ENCODE assay signal across 23 cellular contexts in genomic region chr6:166462461-166463135, GRCh38.
"Had no signal": no experiment of that assay in that cellular context is flagged by ENCODE, and none has a peak within 500 bp of the region (broad histone marks: within the 10 kb centered on the region; RNA-seq: fewer than 3 reads in every experiment).

No MANE protein-coding gene starts in this region.

- H3K9me3 ChIP-seq: ascending aorta, gastrocnemius medialis, left ventricle myocardium inferior, mucosa of descending colon, neutrophil, suprapubic skin, transverse colon had no signal

- H3K4me3 ChIP-seq: ascending aorta, coronary artery, gastrocnemius medialis, heart left ventricle, left ventricle myocardium inferior, mucosa of descending colon, spleen, suprapubic skin, transverse colon had no signal

- ATAC-seq: activated T-cell treated with anti-CD3 and anti-CD28 coated beads, Interleukin-2, amount 50 U/mL, for 4 hours; esophagus mucosa; gastrocnemius medialis; mucosa of descending colon; naive thymus-derived CD8-positive, alpha-beta T cell had no signal

- H3K27ac Mint-ChIP-seq: activated naive CD4-positive, alpha-beta T cell treated with anti-CD3 and anti-CD28 coated beads, Interleukin-2, amount 10 ng/mL, durations not matched to agents 7 days and 5 days; T-cell had no signal

- H3K27me3 Mint-ChIP-seq: naive thymus-derived CD8-positive, alpha-beta T cell; T-cell had no signal

- H2AFZ ChIP-seq: parathyroid adenoma had no signal

- H3K79me2 ChIP-seq: parathyroid adenoma had no signal

- H3K36me3 Mint-ChIP-seq: activated naive CD4-positive, alpha-beta T cell treated with anti-CD3 and anti-CD28 coated beads, Interleukin-2, amount 10 ng/mL, durations not matched to agents 7 days and 5 days had no signal

- H3K9ac ChIP-seq: parathyroid adenoma had no signal

- H3K9me3 Mint-ChIP-seq: activated naive CD4-positive, alpha-beta T cell treated with anti-CD3 and anti-CD28 coated beads, Interleukin-2, amount 10 ng/mL, durations not matched to agents 7 days and 5 days had no signal

- H3K27ac ChIP-seq: ascending aorta, coronary artery, gastrocnemius medialis, heart left ventricle, left ventricle myocardium inferior, neutrophil, parathyroid adenoma, spleen, suprapubic skin, transverse colon had no signal

- H3K27me3 ChIP-seq: ascending aorta, gastrocnemius medialis, heart left ventricle, neutrophil, spleen, suprapubic skin, transverse colon had no signal

- H3K4me1 Mint-ChIP-seq: activated naive CD4-positive, alpha-beta T cell treated with anti-CD3 and anti-CD28 coated beads, Interleukin-2, amount 10 ng/mL, durations not matched to agents 7 days and 5 days had no signal

- H3K4me3 Mint-ChIP-seq: activated naive CD4-positive, alpha-beta T cell treated with anti-CD3 and anti-CD28 coated beads, Interleukin-2, amount 10 ng/mL, durations not matched to agents 7 days and 5 days; activated T-cell treated with anti-CD3 and anti-CD28 coated beads, Interleukin-2, amount 50 U/mL, for 4 hours; naive thymus-derived CD8-positive, alpha-beta T cell; T-cell had no signal

- DNase-seq: activated CD4-positive, alpha-beta T cell treated with anti-CD3 and anti-CD28 coated beads, Interleukin-2, amount 50 U/mL, for 1 hour; activated CD4-positive, CD25-positive, alpha-beta regulatory T cell treated with anti-CD3 and anti-CD28 coated beads, Interleukin-2, amount 50 U/mL, for 72 hours; activated CD8-positive, alpha-beta memory T cell treated with anti-CD3 and anti-CD28 coated beads, Interleukin-2, amount 50 U/mL, for 4 hours; activated effector memory CD4-positive, alpha-beta T cell treated with Interleukin-2 at 50 U/mL for 16 hours; activated naive CD4-positive, alpha-beta T cell treated with anti-CD3 and anti-CD28 coated beads, Interleukin-2, amount 10 ng/mL, durations not matched to agents 7 days and 5 days; activated T-cell treated with anti-CD3 and anti-CD28 coated beads, Interleukin-2, amount 50 U/mL, for 4 hours; gastrocnemius medialis; heart left ventricle; kidney glomerular epithelial cell; left ventricle myocardium inferior; mucosa of descending colon; stimulated activated naive CD4-positive, alpha-beta T cell treated with Interleukin-2 at 50 U/mL for 16 hours; T-cell; T1000; transverse colon had no signal

- H3K4me1 ChIP-seq: gastrocnemius medialis, transverse colon had no signal

- H3K36me3 ChIP-seq: transverse colon had no signal
